Comparison of ENCODE assay signal across 22 cellular contexts in the genomic region with DNA sequence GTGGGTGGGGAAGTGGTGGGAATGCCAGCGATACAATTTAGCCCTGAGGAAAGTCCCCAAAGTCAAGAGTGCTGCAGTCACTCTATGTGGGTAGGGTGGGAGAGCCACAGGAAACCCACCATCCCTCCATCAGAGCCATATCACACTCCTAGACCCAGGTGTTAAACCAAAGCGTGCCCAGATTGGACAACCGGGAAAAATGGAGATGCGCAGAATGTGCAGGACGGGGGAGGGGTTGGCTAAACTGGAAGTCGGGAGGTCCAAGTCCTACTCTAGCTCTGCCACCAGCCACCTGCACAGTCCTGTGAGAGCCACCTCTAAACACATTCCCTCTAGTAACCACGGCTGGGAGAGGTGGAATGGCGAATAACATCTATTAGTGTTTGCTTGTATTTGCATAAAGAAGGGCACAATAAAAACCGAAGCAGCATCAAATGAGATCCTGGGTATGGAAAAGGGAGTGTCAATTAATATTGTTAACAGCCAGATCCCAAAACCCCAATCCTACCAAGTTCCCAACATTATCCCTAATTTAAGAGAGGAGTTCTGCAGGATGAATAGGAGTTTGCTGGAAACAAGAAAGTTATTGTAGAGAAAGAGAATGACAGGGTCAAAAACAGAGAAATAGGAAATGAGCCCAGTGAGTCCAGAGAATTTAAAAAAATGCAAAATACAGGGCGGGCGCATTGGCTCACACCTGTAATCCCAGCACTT. TPM values are rescaled to one million over a fixed set of nuclear protein-coding genes. Genes with fewer than 3 reads are reported as not detected.
A peak's percentile ranks its signal among the peaks of the same experiment; 100 is the strongest.
DNase-seq lines count a peak whose midpoint lies in the region; ATAC-seq and TF ChIP-seq lines count a peak whose summit lies in the region.
"Had no signal": no experiment of that assay in that cellular context is flagged by ENCODE, and none has a peak within 500 bp of the region (broad histone marks: within the 10 kb centered on the region; RNA-seq: fewer than 3 reads in every experiment).

No MANE protein-coding gene starts in this region.

- no peak for DNase-seq in SK-N-SH
- DNase-seq in esophagus squamous epithelium (lab: John Stamatoyannopoulos, UW), result no peak
- no peak for DNase-seq in sigmoid colon
- no peak for DNase-seq in activated naive CD4-positive, alpha-beta T cell treated with anti-CD3 and anti-CD28 coated beads, Interleukin-2, amount 50 U/mL, for 16 hours
- DNase-seq in SW 1271 (lab: John Stamatoyannopoulos, UW), result no peak
- DNase-seq in ACHN, result no peak
- DNase-seq: DMS53, GDM1, MG63, NCI-H1048, NCI-H1417 treated with DMSO at 0.1 percent for 48 hours, NCI-H1930, NCI-H748 treated with DMSO at 0.1 percent for 48 hours, PC-9, RPMI8226, SHP77 had no signal

- no peak for TF ChIP-seq RAD21 in SK-N-SH (IDR thresholded peaks at IDR 0.05; ENCODE audit: low read length)

- H3K27ac ChIP-seq in SK-N-SH (ENCODE audit: low read depth in 2 of 2, low read length in 1 of 2) (no peak overlapping the region), esophagus squamous epithelium (peak overlapping the region in 3 of 4 donors; percentile 31 to 73 (median 45)), sigmoid colon (peak overlapping the region; percentile 11 to 69 (median 58))
- H3K27ac ChIP-seq: 22Rv1, C4-2B, PC-9 had no signal

- intact Hi-C loops in esophagus squamous epithelium (cut with DNase I) (no loop called here), sigmoid colon (cut with DNase I) (no loop called here)

- no peak for TF ChIP-seq CTCF in SK-N-SH (IDR thresholded peaks at IDR 0.05)
- TF ChIP-seq CTCF in esophagus squamous epithelium (IDR thresholded peaks at IDR 0.05), result no peak
- no peak for TF ChIP-seq CTCF in sigmoid colon (IDR thresholded peaks at IDR 0.05)

- no peak overlapping the region for H2AFZ ChIP-seq in SK-N-SH (ENCODE audit: low read depth)
- H2AFZ ChIP-seq: PC-9 had no signal

- no peak overlapping the region for H3K4me2 ChIP-seq in SK-N-SH
- H3K4me2 ChIP-seq: PC-9 had no signal

- in situ Hi-C loops in ACHN (cut with HindIII; ENCODE audit: low pct_ligation_motif_present, low pct_unique_long_range_greater_than_20kb, low sequenced_read_pairs), result no loop called here

- TF ChIP-seq POLR2A in esophagus squamous epithelium (IDR thresholded peaks at IDR 0.05), result no peak
- no peak for TF ChIP-seq POLR2A in sigmoid colon (IDR thresholded peaks at IDR 0.05)

- H3K9ac ChIP-seq in SK-N-SH, result no peak overlapping the region

- CTCF ChIA-PET in SK-N-SH (lab: Yijun Ruan, JAX), result interaction anchor here (1.0 to 6.7 kb wide), 2 partner anchors 9 to 93 kb away, joined by 3 to 27 read pairs; no protein-coding TSS in a partner anchor

- POLR2A ChIA-PET in SK-N-SH (lab: Yijun Ruan, JAX), result no interaction called here

- H3K79me2 ChIP-seq in SK-N-SH (ENCODE audit: insufficient read depth), result no peaks in the 10 kb centered on the region

- TF ChIP-seq EP300 in SK-N-SH (IDR thresholded peaks at IDR 0.05; ENCODE audit: borderline replicate concordance in 1 of 2, low read depth in 1 of 2, low read length in 1 of 2), result no peak
- TF ChIP-seq EP300 in sigmoid colon (IDR thresholded peaks at IDR 0.05), result no peak

- no peaks in the 10 kb centered on the region for H3K27me3 ChIP-seq in SK-N-SH (ENCODE audit: insufficient read depth)
- H3K27me3 ChIP-seq in esophagus squamous epithelium, result no peaks in the 10 kb centered on the region
- H3K27me3 ChIP-seq in sigmoid colon, result no peaks in the 10 kb centered on the region
- H3K27me3 ChIP-seq: MG63 had no signal

- H3K4me3 ChIP-seq in SK-N-SH (ENCODE audit: low read depth in 2 of 2, low read length in 1 of 2) (no peak overlapping the region), esophagus squamous epithelium (no peak overlapping the region), sigmoid colon (no peak overlapping the region)
- H3K4me3 ChIP-seq: K562, MG63, PC-9 had no signal

- H3F3A ChIP-seq in SK-N-SH (replicated peaks; ENCODE audit: insufficient read depth), result no peaks in the 10 kb centered on the region

- no peaks in the 10 kb centered on the region for H3K9me2 ChIP-seq in SK-N-SH

- no peaks in the 10 kb centered on the region for H4K20me1 ChIP-seq in SK-N-SH (ENCODE audit: insufficient read depth)

- ATAC-seq in SK-N-SH treated with all-trans-retinoic acid at 6 μM for 48 hours (no peak), HG03159 (IDR thresholded peaks at IDR 0.05; ENCODE audit: unreplicated experiment) (no peak)
- ATAC-seq: HCT116, K562 had no signal

- WGBS in SK-N-SH (ENCODE audit: low lambda C conversion rate), result 83% methylated on average over 11 of the region's 11 CpGs
- WGBS in esophagus squamous epithelium, 2 donors, result 72 to 87% methylated on average over 10 of the region's 11 CpGs
- 82 to 85% methylated on average over 11 of the region's 11 CpGs for WGBS in sigmoid colon, 2 donors

- H3K36me3 ChIP-seq in SK-N-SH (replicated peaks in 1 of 2; ENCODE audit: control insufficient read depth in 1 of 2, insufficient read depth in 2 of 2, low read length in 1 of 2), result no peaks in the 10 kb centered on the region
- H3K36me3 ChIP-seq in esophagus squamous epithelium, result no peaks in the 10 kb centered on the region
- no peaks in the 10 kb centered on the region for H3K36me3 ChIP-seq in sigmoid colon
- H3K36me3 ChIP-seq: MG63 had no signal

- H3K9me3 ChIP-seq in SK-N-SH, result no peaks in the 10 kb centered on the region
- no peaks in the 10 kb centered on the region for H3K9me3 ChIP-seq in esophagus squamous epithelium
- H3K9me3 ChIP-seq in sigmoid colon, result no peaks in the 10 kb centered on the region
- H3K9me3 ChIP-seq: MG63 had no signal

- H3K4me1 ChIP-seq in SK-N-SH (ENCODE audit: control insufficient read depth in 1 of 2, insufficient read depth in 2 of 2, low read depth in 1 of 2, low read length in 1 of 2) (peaks cover 0 to 30% of the 10 kb centered on the region in 2 experiments; a peak in 1 of 4 replicates), esophagus squamous epithelium (peaks cover 38 to 76% (median 46%) of the 10 kb centered on the region in 3 donors), sigmoid colon (peaks cover 0 to 56% (median 38%) of the 10 kb centered on the region in 4 donors)

TF ChIP-seq in SK-N-SH treated with all-trans-retinoic acid at 6 μM for 48 hours, 23 proteins besides CTCF, POLR2A, EP300 and RAD21:
- TF ChIP-seq, protein P1, sequence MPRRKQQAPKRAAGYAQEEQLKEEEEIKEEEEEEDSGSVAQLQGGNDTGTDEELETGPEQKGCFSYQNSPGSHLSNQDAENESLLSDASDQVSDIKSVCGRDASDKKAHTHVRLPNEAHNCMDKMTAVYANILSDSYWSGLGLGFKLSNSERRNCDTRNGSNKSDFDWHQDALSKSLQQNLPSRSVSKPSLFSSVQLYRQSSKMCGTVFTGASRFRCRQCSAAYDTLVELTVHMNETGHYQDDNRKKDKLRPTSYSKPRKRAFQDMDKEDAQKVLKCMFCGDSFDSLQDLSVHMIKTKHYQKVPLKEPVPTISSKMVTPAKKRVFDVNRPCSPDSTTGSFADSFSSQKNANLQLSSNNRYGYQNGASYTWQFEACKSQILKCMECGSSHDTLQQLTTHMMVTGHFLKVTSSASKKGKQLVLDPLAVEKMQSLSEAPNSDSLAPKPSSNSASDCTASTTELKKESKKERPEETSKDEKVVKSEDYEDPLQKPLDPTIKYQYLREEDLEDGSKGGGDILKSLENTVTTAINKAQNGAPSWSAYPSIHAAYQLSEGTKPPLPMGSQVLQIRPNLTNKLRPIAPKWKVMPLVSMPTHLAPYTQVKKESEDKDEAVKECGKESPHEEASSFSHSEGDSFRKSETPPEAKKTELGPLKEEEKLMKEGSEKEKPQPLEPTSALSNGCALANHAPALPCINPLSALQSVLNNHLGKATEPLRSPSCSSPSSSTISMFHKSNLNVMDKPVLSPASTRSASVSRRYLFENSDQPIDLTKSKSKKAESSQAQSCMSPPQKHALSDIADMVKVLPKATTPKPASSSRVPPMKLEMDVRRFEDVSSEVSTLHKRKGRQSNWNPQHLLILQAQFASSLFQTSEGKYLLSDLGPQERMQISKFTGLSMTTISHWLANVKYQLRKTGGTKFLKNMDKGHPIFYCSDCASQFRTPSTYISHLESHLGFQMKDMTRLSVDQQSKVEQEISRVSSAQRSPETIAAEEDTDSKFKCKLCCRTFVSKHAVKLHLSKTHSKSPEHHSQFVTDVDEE (CRISPR knock-in tag; IDR thresholded peaks at IDR 0.05), result no peak
- TF ChIP-seq ZFP3 (CRISPR knock-in tag; IDR thresholded peaks at IDR 0.05) (peak; percentile 96), TCF4 (CRISPR knock-in tag; IDR thresholded peaks at IDR 0.05; ENCODE audit: borderline replicate concordance) (no peak), PPARA (CRISPR knock-in tag; IDR thresholded peaks at IDR 0.05; ENCODE audit: borderline replicate concordance) (no peak)

TF ChIP-seq in SK-N-SH, 30 proteins besides CTCF, POLR2A, EP300 and RAD21 (continues in another document):
- TF ChIP-seq YY1 (IDR thresholded peaks at IDR 0.05; ENCODE audit: low read depth), result no peak
- TF ChIP-seq, protein P2, sequence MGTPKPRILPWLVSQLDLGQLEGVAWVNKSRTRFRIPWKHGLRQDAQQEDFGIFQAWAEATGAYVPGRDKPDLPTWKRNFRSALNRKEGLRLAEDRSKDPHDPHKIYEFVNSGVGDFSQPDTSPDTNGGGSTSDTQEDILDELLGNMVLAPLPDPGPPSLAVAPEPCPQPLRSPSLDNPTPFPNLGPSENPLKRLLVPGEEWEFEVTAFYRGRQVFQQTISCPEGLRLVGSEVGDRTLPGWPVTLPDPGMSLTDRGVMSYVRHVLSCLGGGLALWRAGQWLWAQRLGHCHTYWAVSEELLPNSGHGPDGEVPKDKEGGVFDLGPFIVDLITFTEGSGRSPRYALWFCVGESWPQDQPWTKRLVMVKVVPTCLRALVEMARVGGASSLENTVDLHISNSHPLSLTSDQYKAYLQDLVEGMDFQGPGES (IDR thresholded peaks at IDR 0.05; ENCODE audit: low read depth, low read length), result no peak
- no peak for TF ChIP-seq FOXJ3 (CRISPR knock-in tag; IDR thresholded peaks at IDR 0.05)
- TF ChIP-seq TEAD4 (IDR thresholded peaks at IDR 0.05; ENCODE audit: borderline replicate concordance, insufficient read depth), result no peak

RNA-seq across cellular contexts. Expression of a gene that starts 13.9 kb away (rescaled TPM):
- polyA plus RNA-seq in SK-N-SH (2012; rRNA removed), result 76.6 and 77.3 TPM in 2 replicates
- 71.1 and 79.7 TPM in 2 replicates for polyA plus RNA-seq in SK-N-SH (2012; cell fraction: cytosol; rRNA removed)
- polyA plus RNA-seq in SK-N-SH (2012; cell fraction: nucleus; rRNA removed), result 33.1 and 44.1 TPM in 2 replicates
- 1,000 to 10,000 TPM in 1 of 4 donors, 100 to 1,000 TPM in 3; 464 to 1,007 (median 773) TPM for total RNA-seq in esophagus squamous epithelium
- total RNA-seq in sigmoid colon, result 100 to 1,000 TPM; 240 to 453 (median 303) TPM
- 100 to 1,000 TPM; 180 to 548 (median 335) TPM for polyA plus RNA-seq in sigmoid colon

Comparison
In these comparisons a context has a peak if more than half of its experiments do, and no peak if none do; other contexts are left out.
1. H3K27ac ChIP-seq: peak in esophagus squamous epithelium (3 of 4) and sigmoid colon (4 of 4); none in SK-N-SH (0 of 2).